ENCODE assay signal across 8 cellular contexts in genomic region chr10:5684318-5684970, GRCh38. TPM values are rescaled to one million over a fixed set of nuclear protein-coding genes. Genes with fewer than 3 reads are reported as not detected.
DNase-seq lines count a peak whose midpoint lies in the region; ATAC-seq and TF ChIP-seq lines count a peak whose summit lies in the region.

A gene with protein sequence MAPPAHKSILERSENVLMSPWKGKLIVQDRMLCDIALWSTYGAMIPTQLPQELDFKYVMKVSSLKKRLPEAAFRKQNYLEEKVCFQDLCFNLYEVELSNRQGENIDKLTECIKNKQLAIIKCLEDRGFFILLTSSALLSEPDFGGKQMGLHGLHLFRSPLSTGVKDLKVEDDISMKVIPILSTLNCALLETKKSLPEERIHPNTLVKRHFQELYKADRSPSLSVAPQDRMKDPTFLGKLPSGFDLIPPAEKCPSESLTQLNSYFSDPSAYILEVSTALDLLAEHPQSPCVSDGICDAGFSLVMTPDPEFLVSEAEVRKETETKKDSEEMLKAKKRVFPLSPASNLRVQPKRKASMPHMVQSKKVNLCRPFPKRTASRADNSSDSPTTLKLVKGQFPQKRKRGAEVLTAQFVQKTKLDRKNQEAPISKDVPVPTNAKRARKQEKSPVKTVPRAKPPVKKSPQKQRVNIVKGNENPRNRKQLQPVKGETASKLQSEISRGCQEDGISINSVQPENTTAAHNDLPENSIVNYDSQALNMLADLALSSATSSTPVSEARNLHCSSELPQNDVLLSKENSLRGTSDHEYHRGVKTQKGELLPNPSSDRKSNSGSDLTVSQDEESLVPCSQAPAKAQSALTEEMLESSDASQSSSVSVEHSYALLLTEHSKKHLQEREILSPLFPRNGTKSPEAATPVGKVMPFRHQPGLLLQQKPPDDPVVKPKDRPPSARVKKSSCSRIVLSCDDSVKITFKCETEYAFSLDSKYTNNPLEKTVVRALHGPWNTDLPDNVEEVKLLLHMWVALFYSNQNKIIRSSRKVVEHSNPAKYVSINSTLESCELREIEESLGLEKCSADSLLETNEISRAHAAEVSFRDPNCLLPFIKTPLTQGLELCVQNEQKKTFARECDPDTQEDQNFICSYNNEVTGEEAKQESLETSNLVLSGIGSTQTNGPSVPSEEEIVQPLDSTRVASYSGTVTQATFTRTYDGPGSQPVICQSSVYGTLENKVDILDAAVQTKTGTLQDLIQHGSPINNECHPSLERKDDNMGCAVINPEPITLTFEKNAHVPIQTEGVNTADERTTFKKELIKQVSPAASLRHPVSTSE (N-terminal part only) (plus strand): TSS chr10:5684838. CDS start chr10:5720643, 35,805 bp downstream.

- ATAC-seq in GM19395 (IDR thresholded peaks at IDR 0.05; ENCODE audit: unreplicated experiment) (peak; percentile 81), HG03565 (IDR thresholded peaks at IDR 0.05; ENCODE audit: unreplicated experiment) (peak; percentile 69), left lung (peak; percentile 94)

- H3K27ac ChIP-seq in C4-2B: peak within 1 kb of the TSS; percentile 96
- H3K27ac ChIP-seq in left lung: peak within 1 kb of the TSS; percentile 84 to 96

- peaks cover 8 to 24% of the 10 kb centered on the region in 2 donors for H3K4me1 ChIP-seq in left lung

- TF ChIP-seq CTCF in C4-2B (conservative IDR thresholded peaks at IDR 0.05) (no peak), left lung (IDR thresholded peaks at IDR 0.05) (no peak)

- DNase-seq in NCI-H82 (lab: John Stamatoyannopoulos, UW) (peak; percentile 97), dermis blood vessel endothelial cell (peak; percentile 98), left lung (peak; percentile 99)
- DNase-seq in activated CD4-positive, alpha-beta T cell treated with anti-CD3 and anti-CD28 coated beads, Interleukin-2, amount 50 U/mL, for 48 hours: peak; percentile 97
- DNase-seq in stimulated activated CD4-positive, alpha-beta T cell treated with anti-CD3 and anti-CD28 coated beads, Interleukin-2, amount 100 ng/mL, for 48 hours: peak; percentile 94 to 96

- intact Hi-C loops in left lung (cut with DNase I): no loop called here

- H3K4me3 ChIP-seq in left lung: peak within 1 kb of the TSS; percentile 96 to 99

- no peaks in the 10 kb centered on the region for H3K27me3 ChIP-seq in left lung

- H3K9me3 ChIP-seq in left lung: no peaks in the 10 kb centered on the region

- no peaks in the 10 kb centered on the region for H3K36me3 ChIP-seq in left lung

RNA-seq across cellular contexts. Expression of the gene that starts here (rescaled TPM):
- total RNA-seq in dermis blood vessel endothelial cell (81.7 and 82.4 TPM in 2 replicates), left lung (10 to 100 TPM; 54.1 to 66.5 TPM)

Comparison
In these comparisons a context has a peak if more than half of its experiments do, and no peak if none do; other contexts are left out.
1. Peak in every context shown above with its lines: DNase-seq, ATAC-seq, H3K4me3 ChIP-seq and H3K27ac ChIP-seq.